In genomic region chr10:77386365-77386764, GRCh38 we compare ENCODE assay signal across 22 cellular contexts.
A peak's percentile ranks its signal among the peaks of the same experiment; 100 is the strongest.
DNase-seq lines count a peak whose midpoint lies in the region; ATAC-seq, FAIRE-seq and TF ChIP-seq lines count a peak whose summit lies in the region.
"Had no signal": no experiment of that assay in that cellular context is flagged by ENCODE, and none has a peak within 500 bp of the region (broad histone marks: within the 10 kb centered on the region; RNA-seq: fewer than 3 reads in every experiment).

No MANE protein-coding gene starts in this region.

- H3K27me3 ChIP-seq in bronchial epithelial cell (ENCODE audit: control insufficient read depth, insufficient read depth, low read length) (no peaks in the 10 kb centered on the region), transverse colon (peaks cover 12% of the 10 kb centered on the region)
- H3K27me3 ChIP-seq: stomach, vagina had no signal

- peak overlapping the region; percentile 14 to 82 (median 38) for H3K27ac ChIP-seq in transverse colon
- H3K27ac ChIP-seq: C4-2B, lower lobe of right lung, vagina had no signal

- H3K36me3 ChIP-seq in bronchial epithelial cell (ENCODE audit: control insufficient read depth, insufficient read depth, low read length) (no peaks in the 10 kb centered on the region), transverse colon (no peaks in the 10 kb centered on the region)
- H3K36me3 ChIP-seq: lower lobe of right lung, stomach, vagina had no signal

- peak overlapping the region; percentile 42 for H3K4me3 Mint-ChIP-seq in activated naive CD8-positive, alpha-beta T cell
- no peak overlapping the region for H3K4me3 Mint-ChIP-seq in activated naive CD8-positive, alpha-beta T cell treated with anti-CD3 and anti-CD28 coated beads, Interleukin-2, amount 50 U/mL, for 24 hours
- H3K4me3 Mint-ChIP-seq in mesothelial cell of epicardium = no peak overlapping the region
- H3K4me3 Mint-ChIP-seq: activated T-helper 1 cell treated with anti-CD3 and anti-CD28 coated beads, Interleukin-12 subunit alpha, Interleukin-12 subunit beta, Interleukin-2, Interleukin-4 antibody, amounts not matched to agents 30 ng/mL and 10 ng/mL and 1 ng/mL, durations not matched to agents 14 hours and 24 hours and 36 hours had no signal

- intact Hi-C loops in transverse colon (cut with DNase I; ENCODE audit: low total_unique reads) = no loop called here

- H3K36me3 Mint-ChIP-seq in activated naive CD8-positive, alpha-beta T cell = no peaks in the 10 kb centered on the region
- no peaks in the 10 kb centered on the region for H3K36me3 Mint-ChIP-seq in activated naive CD8-positive, alpha-beta T cell treated with anti-CD3 and anti-CD28 coated beads, Interleukin-2, amount 50 U/mL, for 24 hours (ENCODE audit: low read depth)
- no peaks in the 10 kb centered on the region for H3K36me3 Mint-ChIP-seq in mesothelial cell of epicardium
- H3K36me3 Mint-ChIP-seq: activated naive CD8-positive, alpha-beta T cell treated with anti-CD3 and anti-CD28 coated beads, Interleukin-2, amount 10 ng/mL, durations not matched to agents 7 days and 5 days had no signal

- DNase-seq in activated naive CD8-positive, alpha-beta T cell treated with anti-CD3 and anti-CD28 coated beads, Interleukin-2, amount 50 U/mL, for 24 hours = no peak
- DNase-seq in bronchial epithelial cell (ENCODE audit: low read depth) = no peak
- DNase-seq in mesothelial cell of epicardium (ENCODE audit: low spot score in 2 of 2, unreplicated experiment in 2 of 2) = no peak
- DNase-seq in transverse colon = no peak
- no peak for DNase-seq in GM13977 (ENCODE audit: low spot score)
- DNase-seq: activated CD4-positive, alpha-beta T cell treated with anti-CD3 and anti-CD28 coated beads for 1 hour; activated naive CD8-positive, alpha-beta T cell treated with anti-CD3 and anti-CD28 coated beads, Interleukin-2, amount 10 ng/mL, durations not matched to agents 7 days and 5 days; central memory CD4-positive, alpha-beta T cell; effector CD4-positive, alpha-beta T cell; KBM-7; lower lobe of right lung; NCI-H2029 treated with DMSO at 0.1 percent for 48 hours; NK-92 treated with Interleukin-12 subunit alpha and Interleukin-12 subunit beta, amount 100 ng/mL, for 24 hours; stimulated activated CD4-positive, alpha-beta T cell treated with anti-CD3 and anti-CD28 coated beads, Interleukin-1b, Interleukin-23, amount 100 ng/mL, for 48 hours; stomach had no signal

- H3K9me3 ChIP-seq in transverse colon = no peaks in the 10 kb centered on the region
- H3K9me3 ChIP-seq: lower lobe of right lung, stomach, vagina had no signal

- no peak for TF ChIP-seq EP300 in transverse colon (IDR thresholded peaks at IDR 0.05; ENCODE audit: low read depth)

- H3K27me3 Mint-ChIP-seq in activated naive CD8-positive, alpha-beta T cell = no peaks in the 10 kb centered on the region
- H3K27me3 Mint-ChIP-seq in activated naive CD8-positive, alpha-beta T cell treated with anti-CD3 and anti-CD28 coated beads, Interleukin-2, amount 50 U/mL, for 24 hours = no peaks in the 10 kb centered on the region
- H3K27me3 Mint-ChIP-seq in mesothelial cell of epicardium (ENCODE audit: low read depth) = no peaks in the 10 kb centered on the region

- in situ Hi-C loops in transverse colon (cut with MboI; ENCODE audit: low pct_ligation_motif_present in 1 of 4, low pct_unique_long_range_greater_than_20kb in 1 of 4, low sequenced_read_pairs in 3 of 4) = loop anchor here in 1 of 4 donors (25.0 kb wide), 1 partner anchor 199 kb away; no protein-coding TSS in a partner anchor
- in situ Hi-C loops in GM13977 (cut with MboI; ENCODE audit: low pct_unique_long_range_greater_than_20kb, low sequenced_read_pairs, unreplicated experiment) = no loop called here

- peaks cover 0 to 25% (median 5%) of the 10 kb centered on the region in 4 donors for H3K4me1 ChIP-seq in transverse colon
- H3K4me1 ChIP-seq: lower lobe of right lung had no signal

- no peaks in the 10 kb centered on the region for H3K9me3 Mint-ChIP-seq in activated naive CD8-positive, alpha-beta T cell (ENCODE audit: low read depth)
- no peaks in the 10 kb centered on the region for H3K9me3 Mint-ChIP-seq in activated naive CD8-positive, alpha-beta T cell treated with anti-CD3 and anti-CD28 coated beads, Interleukin-2, amount 50 U/mL, for 24 hours
- H3K9me3 Mint-ChIP-seq in mesothelial cell of epicardium = no peaks in the 10 kb centered on the region
- H3K9me3 Mint-ChIP-seq: activated naive CD8-positive, alpha-beta T cell treated with anti-CD3 and anti-CD28 coated beads, Interleukin-2, amount 10 ng/mL, durations not matched to agents 7 days and 5 days; activated T-helper 1 cell treated with anti-CD3 and anti-CD28 coated beads, Interleukin-12 subunit alpha, Interleukin-12 subunit beta, Interleukin-2, Interleukin-4 antibody, amounts not matched to agents 30 ng/mL and 10 ng/mL and 1 ng/mL, durations not matched to agents 14 hours and 24 hours and 36 hours had no signal

- WGBS in transverse colon (ENCODE audit: low coverage in 1 of 2), 2 donors = 38 to 64% methylated on average over 4 of the region's 4 CpGs

- no peak overlapping the region for H3K27ac Mint-ChIP-seq in activated naive CD8-positive, alpha-beta T cell
- H3K27ac Mint-ChIP-seq in activated naive CD8-positive, alpha-beta T cell treated with anti-CD3 and anti-CD28 coated beads, Interleukin-2, amount 50 U/mL, for 24 hours = no peak overlapping the region
- H3K27ac Mint-ChIP-seq in mesothelial cell of epicardium = peak overlapping the region; percentile 54
- H3K27ac Mint-ChIP-seq: activated T-helper 1 cell treated with anti-CD3 and anti-CD28 coated beads, Interleukin-12 subunit alpha, Interleukin-12 subunit beta, Interleukin-2, Interleukin-4 antibody, amounts not matched to agents 30 ng/mL and 10 ng/mL and 1 ng/mL, durations not matched to agents 14 hours and 24 hours and 36 hours had no signal

- H3K4me3 ChIP-seq in bronchial epithelial cell (ENCODE audit: low read depth, low read length) (no peak overlapping the region), transverse colon (no peak overlapping the region)
- H3K4me3 ChIP-seq: lower lobe of right lung, stomach, vagina had no signal

- no peak for ATAC-seq in activated naive CD8-positive, alpha-beta T cell treated with anti-CD3 and anti-CD28 coated beads, Interleukin-2, amount 50 U/mL, for 24 hours
- ATAC-seq in GM21825 (IDR thresholded peaks at IDR 0.05; ENCODE audit: unreplicated experiment) (no peak), HG02973 (IDR thresholded peaks at IDR 0.05; ENCODE audit: unreplicated experiment) (no peak)
- ATAC-seq: lower lobe of right lung had no signal

- H3K4me1 Mint-ChIP-seq in activated naive CD8-positive, alpha-beta T cell (ENCODE audit: low read depth) = peaks cover 24% of the 10 kb centered on the region
- peaks cover 17% of the 10 kb centered on the region for H3K4me1 Mint-ChIP-seq in activated naive CD8-positive, alpha-beta T cell treated with anti-CD3 and anti-CD28 coated beads, Interleukin-2, amount 50 U/mL, for 24 hours
- peaks cover 34% of the 10 kb centered on the region for H3K4me1 Mint-ChIP-seq in mesothelial cell of epicardium

- TF ChIP-seq POLR2A in transverse colon (IDR thresholded peaks at IDR 0.05) = no peak

- FAIRE-seq in bronchial epithelial cell (lab: Jason Lieb, UNC) = peak; percentile 7
- FAIRE-seq: A204.1 had no signal

- no peak for TF ChIP-seq CTCF in bronchial epithelial cell (IDR thresholded peaks at IDR 0.05; ENCODE audit: insufficient read depth, low read length, severe bottlenecking)
- TF ChIP-seq CTCF in mesothelial cell of epicardium (IDR thresholded peaks at IDR 0.05; ENCODE audit: unreplicated experiment) = no peak
- TF ChIP-seq CTCF in transverse colon (IDR thresholded peaks at IDR 0.05) = no peak
- TF ChIP-seq CTCF in GM13977 (IDR thresholded peaks at IDR 0.05; ENCODE audit: extremely low read depth, insufficient read depth, missing control alignments) = no peak
